8 cellular contexts compared by ENCODE assay signal in genomic region chr18:59268722-59269562, GRCh38. TPM values are rescaled to one million over a fixed set of nuclear protein-coding genes. Genes with fewer than 3 reads are reported as not detected.
DNase-seq lines count a peak whose midpoint lies in the region; ATAC-seq and TF ChIP-seq lines count a peak whose summit lies in the region.

No MANE protein-coding gene starts in this region.

- H3K27ac ChIP-seq in dorsolateral prefrontal cortex, result no peak overlapping the region

- no peaks in the 10 kb centered on the region for H3K36me3 Mint-ChIP-seq in activated T-cell treated with anti-CD3 and anti-CD28 coated beads, Interleukin-2, amount 50 U/mL, for 72 hours (ENCODE audit: insufficient read depth in 2 of 2)
- H3K36me3 Mint-ChIP-seq in stimulated activated naive CD8-positive, alpha-beta T cell treated with anti-CD3 and anti-CD28 coated beads, Interleukin-15, Interleukin-2, amounts not matched to agents 100 ng/mL and 50 ng/mL, for 24 hours (ENCODE audit: low read depth), result no peaks in the 10 kb centered on the region

- peaks cover 61% of the 10 kb centered on the region for H3K4me1 Mint-ChIP-seq in activated T-cell treated with anti-CD3 and anti-CD28 coated beads, Interleukin-2, amount 50 U/mL, for 72 hours (ENCODE audit: low read depth)
- peaks cover 24% of the 10 kb centered on the region for H3K4me1 Mint-ChIP-seq in stimulated activated naive CD8-positive, alpha-beta T cell treated with anti-CD3 and anti-CD28 coated beads, Interleukin-15, Interleukin-2, amounts not matched to agents 100 ng/mL and 50 ng/mL, for 24 hours (ENCODE audit: low read depth)

- H3K27me3 Mint-ChIP-seq in activated T-cell treated with anti-CD3 and anti-CD28 coated beads, Interleukin-2, amount 50 U/mL, for 72 hours (ENCODE audit: low read depth), result peaks cover 74% of the 10 kb centered on the region
- H3K27me3 Mint-ChIP-seq in stimulated activated naive CD8-positive, alpha-beta T cell treated with anti-CD3 and anti-CD28 coated beads, Interleukin-15, Interleukin-2, amounts not matched to agents 100 ng/mL and 50 ng/mL, for 24 hours, result peaks cover 78% of the 10 kb centered on the region

- no peak for TF ChIP-seq CTCF in dorsolateral prefrontal cortex (IDR thresholded peaks at IDR 0.05 in 54 of 56, conservative IDR thresholded peaks at IDR 0.05 in 2 of 56; ENCODE audit: low read depth in 1 of 56, partially characterized antibody in 56 of 56)

- H3K27me3 ChIP-seq in dorsolateral prefrontal cortex, result peaks cover 36 to 100% (median 98%) of the 10 kb centered on the region in 45 donors

- peak overlapping the region in 5 of 59 donors; percentile 11 to 30 (median 27) for H3K4me3 ChIP-seq in dorsolateral prefrontal cortex

- DNase-seq in Right ventricle myocardium superior (no peak), Right ventricle myocardium inferior (ENCODE audit: missing footprints) (no peak), NCI-H1048 (lab: John Stamatoyannopoulos, UW) (peak; percentile 3), islet precursor cell (peak; percentile 91), dorsolateral prefrontal cortex (no peak)
- peak; percentile 78 to 80 for DNase-seq in activated T-cell treated with anti-CD3 and anti-CD28 coated beads, Interleukin-2, amount 50 U/mL, for 72 hours

- intact Hi-C loops in Right ventricle myocardium superior (cut with DNase I), result no loop called here
- intact Hi-C loops in Right ventricle myocardium inferior (cut with DNase I), result no loop called here
- intact Hi-C loops in dorsolateral prefrontal cortex (cut with DNase I), result no loop called here

- H3K9me3 Mint-ChIP-seq in activated T-cell treated with anti-CD3 and anti-CD28 coated beads, Interleukin-2, amount 50 U/mL, for 72 hours, result no peaks in the 10 kb centered on the region
- H3K9me3 Mint-ChIP-seq in stimulated activated naive CD8-positive, alpha-beta T cell treated with anti-CD3 and anti-CD28 coated beads, Interleukin-15, Interleukin-2, amounts not matched to agents 100 ng/mL and 50 ng/mL, for 24 hours, result no peaks in the 10 kb centered on the region

- peak overlapping the region; percentile 61 to 77 for H3K4me3 Mint-ChIP-seq in activated T-cell treated with anti-CD3 and anti-CD28 coated beads, Interleukin-2, amount 50 U/mL, for 72 hours
- H3K4me3 Mint-ChIP-seq in stimulated activated naive CD8-positive, alpha-beta T cell treated with anti-CD3 and anti-CD28 coated beads, Interleukin-15, Interleukin-2, amounts not matched to agents 100 ng/mL and 50 ng/mL, for 24 hours, result peak overlapping the region; percentile 60

- H3K27ac Mint-ChIP-seq in activated T-cell treated with anti-CD3 and anti-CD28 coated beads, Interleukin-2, amount 50 U/mL, for 72 hours, result no peak overlapping the region
- H3K27ac Mint-ChIP-seq in stimulated activated naive CD8-positive, alpha-beta T cell treated with anti-CD3 and anti-CD28 coated beads, Interleukin-15, Interleukin-2, amounts not matched to agents 100 ng/mL and 50 ng/mL, for 24 hours, result no peak overlapping the region

- ATAC-seq in Right ventricle myocardium superior (ENCODE audit: poor library complexity) (peak; percentile 43), Right ventricle myocardium inferior (no peak), GM19035 (IDR thresholded peaks at IDR 0.05; ENCODE audit: unreplicated experiment) (no peak)
- peak; percentile 75 to 81 for ATAC-seq in activated T-cell treated with anti-CD3 and anti-CD28 coated beads, Interleukin-2, amount 50 U/mL, for 72 hours (replicated peaks in 1 of 2)

RNA-seq across cellular contexts. Expression of gene RAX, which starts 4.3 kb away (rescaled TPM):
- not detected for total RNA-seq in Right ventricle myocardium superior
- not detected for total RNA-seq in Right ventricle myocardium inferior
- total RNA-seq in activated T-cell treated with anti-CD3 and anti-CD28 coated beads, Interleukin-2, amount 50 U/mL, for 72 hours, result not detected
- total RNA-seq in dorsolateral prefrontal cortex, result under 1 TPM in 8 of 120 experiments, not detected in 112; 0.10 to 0.77 (median 0.22) TPM

RNA-seq across cellular contexts. Expression of gene GRP, which starts 49.0 kb away (rescaled TPM):
- not detected for total RNA-seq in Right ventricle myocardium superior
- total RNA-seq in Right ventricle myocardium inferior, result not detected
- total RNA-seq in activated T-cell treated with anti-CD3 and anti-CD28 coated beads, Interleukin-2, amount 50 U/mL, for 72 hours, result not detected
- 1 to 10 TPM in 35 of 120 experiments, under 1 TPM in 16, not detected in 69; 0.53 to 3.8 (median 1.4) TPM for total RNA-seq in dorsolateral prefrontal cortex

RNA-seq across cellular contexts. Expression of gene CPLX4, which starts 49.5 kb away (rescaled TPM):
- total RNA-seq in Right ventricle myocardium superior (not detected), Right ventricle myocardium inferior (not detected), dorsolateral prefrontal cortex (not detected)
- total RNA-seq in activated T-cell treated with anti-CD3 and anti-CD28 coated beads, Interleukin-2, amount 50 U/mL, for 72 hours, result not detected

Comparison
In these comparisons a context has a peak if more than half of its experiments do, and no peak if none do; other contexts are left out.
1. ATAC-seq: peak in Right ventricle myocardium superior (single experiment) and activated T-cell treated with anti-CD3 and anti-CD28 coated beads, Interleukin-2, amount 50 U/mL, for 72 hours (2 of 2); none in Right ventricle myocardium inferior (single experiment) and GM19035 (single experiment).
2. DNase-seq: peak in NCI-H1048 (single experiment), activated T-cell treated with anti-CD3 and anti-CD28 coated beads, Interleukin-2, amount 50 U/mL, for 72 hours (2 of 2) and islet precursor cell (single experiment); none in Right ventricle myocardium superior (single experiment), Right ventricle myocardium inferior (single experiment) and dorsolateral prefrontal cortex (0 of 10).